Comparison of ENCODE assay signal across 8 cellular contexts in genomic region chr16:27408012-27408601, GRCh38. TPM values are rescaled to one million over a fixed set of nuclear protein-coding genes. Genes with fewer than 3 reads are reported as not detected.
A peak's percentile ranks its signal among the peaks of the same experiment; 100 is the strongest.
DNase-seq lines count a peak whose midpoint lies in the region; ATAC-seq and TF ChIP-seq lines count a peak whose summit lies in the region.

No MANE protein-coding gene starts in this region.

- H3K79me2 ChIP-seq in PC-9 (ENCODE audit: low read depth): no peaks in the 10 kb centered on the region

- H3K36me3 ChIP-seq in GM06990 (ENCODE audit: control insufficient read depth, insufficient read depth, low read length): peaks cover 12% of the 10 kb centered on the region
- no peaks in the 10 kb centered on the region for H3K36me3 ChIP-seq in PC-9 (ENCODE audit: low read depth)

- H3K4me3 ChIP-seq in GM06990 (replicated peaks; ENCODE audit: low read depth, low read length): peak overlapping the region; percentile 54
- H3K4me3 ChIP-seq in PC-9: no peak overlapping the region

- CTCF ChIA-PET in PC-9 (lab: Charles Lee): no interaction called here

- peaks cover 77% of the 10 kb centered on the region for H3K36me3 Mint-ChIP-seq in effector memory CD8-positive, alpha-beta T cell (ENCODE audit: insufficient read depth)
- H3K36me3 Mint-ChIP-seq in nephron progenitor cell (ENCODE audit: low read depth): no peaks in the 10 kb centered on the region

- DNase-seq in GM06990 (ENCODE audit: extremely low read depth, insufficient read length) (no peak), RPMI7951 (ENCODE audit: low read depth) (peak; percentile 66), PC-9 (no peak), erythroblast (lab: John Stamatoyannopoulos, UW) (no peak), posterior vena cava (ENCODE audit: low spot score) (no peak), nephron progenitor cell (no peak)
- DNase-seq in effector memory CD8-positive, alpha-beta T cell: no peak

- H3K27me3 Mint-ChIP-seq in effector memory CD8-positive, alpha-beta T cell: no peaks in the 10 kb centered on the region
- H3K27me3 Mint-ChIP-seq in nephron progenitor cell (ENCODE audit: low read depth, poor library complexity): peaks cover 22% of the 10 kb centered on the region

- H3K4me1 Mint-ChIP-seq in effector memory CD8-positive, alpha-beta T cell (ENCODE audit: low read depth in 2 of 2): peaks cover 65 to 87% of the 10 kb centered on the region in 2 donors
- peaks cover 7% of the 10 kb centered on the region for H3K4me1 Mint-ChIP-seq in nephron progenitor cell

- intact Hi-C loops in PC-9 (cut with micrococcal nuclease; ENCODE audit: unreplicated experiment): no loop called here
- intact Hi-C loops in posterior vena cava (cut with DNase I): no loop called here

- H3K4me1 ChIP-seq in PC-9 (replicated peaks; ENCODE audit: insufficient read depth): no peaks in the 10 kb centered on the region

- no peaks in the 10 kb centered on the region for H3K9me3 Mint-ChIP-seq in effector memory CD8-positive, alpha-beta T cell
- H3K9me3 Mint-ChIP-seq in nephron progenitor cell: peaks cover 20% of the 10 kb centered on the region

- H3K27ac Mint-ChIP-seq in effector memory CD8-positive, alpha-beta T cell: peak overlapping the region; percentile 99
- no peak overlapping the region for H3K27ac Mint-ChIP-seq in nephron progenitor cell

- H3K27me3 ChIP-seq in GM06990 (replicated peaks; ENCODE audit: control insufficient read depth, insufficient read depth, low read length) (no peaks in the 10 kb centered on the region), PC-9 (ENCODE audit: insufficient read depth, low read depth) (peaks cover 56% of the 10 kb centered on the region)

- peak; percentile 31 for ATAC-seq in GM21717 (IDR thresholded peaks at IDR 0.05; ENCODE audit: unreplicated experiment)
- ATAC-seq in effector memory CD8-positive, alpha-beta T cell (replicated peaks): peak; percentile 37

- H3K4me3 Mint-ChIP-seq in effector memory CD8-positive, alpha-beta T cell: peak overlapping the region; percentile 95 to 97
- H3K4me3 Mint-ChIP-seq in nephron progenitor cell: no peak overlapping the region

- BruUV-seq in PC-9 (replicated peaks; lab: Mats Ljungman, UMichigan): no TSS peak

- TF ChIP-seq CTCF in GM06990 (IDR thresholded peaks at IDR 0.05; ENCODE audit: insufficient read depth, low read length, poor library complexity, severe bottlenecking): no peak
- TF ChIP-seq CTCF in PC-9 (conservative IDR thresholded peaks at IDR 0.05): no peak
- TF ChIP-seq CTCF in nephron progenitor cell (IDR thresholded peaks at IDR 0.05): no peak

- H3K9me3 ChIP-seq in PC-9 (ENCODE audit: insufficient read depth, low read depth): no peaks in the 10 kb centered on the region

- no peak for TF ChIP-seq POLR2A in erythroblast (IDR thresholded peaks at IDR 0.05; ENCODE audit: low read length)

- H3K4me2 ChIP-seq in PC-9: no peak overlapping the region

- H2AFZ ChIP-seq in PC-9: no peak overlapping the region

- POLR2A ChIA-PET in PC-9 (lab: Charles Lee; ENCODE audit: unreplicated experiment): no interaction called here

- H3K27ac ChIP-seq in PC-9: no peak overlapping the region

- H4K20me1 ChIP-seq in PC-9 (ENCODE audit: insufficient read depth): no peaks in the 10 kb centered on the region

- no peaks in the 10 kb centered on the region for H3K9me2 ChIP-seq in PC-9 (ENCODE audit: insufficient read depth)

- no peaks in the 10 kb centered on the region for H3F3A ChIP-seq in PC-9 (ENCODE audit: insufficient read depth, low read depth)

RNA-seq across cellular contexts. Expression of gene IL21R, which starts 6.1 kb away (rescaled TPM):
- 1.1 and 2.1 TPM in 2 replicates for total RNA-seq in RPMI7951 (2014; rRNA removed; shearing (Covaris generic))
- total RNA-seq in PC-9 (2021) (0.35 and 3.8 TPM in 2 replicates), posterior vena cava (under 1 TPM; 0.24 to 0.56 TPM)
